ENCODE assay signal across 22 cellular contexts in the genomic region with DNA sequence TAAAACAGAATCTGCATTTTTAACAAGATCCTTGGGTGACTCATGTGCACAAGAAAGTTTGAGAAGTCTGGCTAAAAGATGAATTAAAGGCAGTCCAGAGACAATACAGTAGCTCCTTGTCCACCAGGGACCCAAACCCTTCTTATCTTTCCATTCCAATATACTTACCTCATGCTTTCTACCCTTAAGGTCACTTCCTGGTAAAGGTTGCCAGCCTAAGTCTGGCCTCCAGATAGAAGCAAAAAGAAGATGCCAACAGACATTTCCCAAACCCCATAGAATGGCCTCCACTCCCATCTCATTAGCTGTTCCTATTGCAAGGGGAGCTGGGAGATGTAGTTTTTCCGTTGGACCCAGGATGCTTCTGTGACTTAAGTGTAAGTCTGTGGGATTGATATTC.
"Had no signal": no experiment of that assay in that cellular context is flagged by ENCODE, and none has a peak within 500 bp of the region (broad histone marks: within the 10 kb centered on the region; RNA-seq: fewer than 3 reads in every experiment).

No MANE protein-coding gene starts in this region.

- H3K27me3 ChIP-seq: colonic mucosa, right lobe of liver had no signal

- H3K27ac ChIP-seq: colonic mucosa, gastroesophageal sphincter, heart left ventricle, parathyroid adenoma, right lobe of liver, stomach had no signal

- DNase-seq: activated B cell treated with CpG ODN at 0.5 μM for 24 hours; activated CD4-positive, alpha-beta T cell treated with anti-CD3 and anti-CD28 coated beads for 4 hours; activated CD8-positive, alpha-beta T cell treated with anti-CD3 and anti-CD28 coated beads for 36 hours; activated naive CD4-positive, alpha-beta T cell treated with anti-CD3 and anti-CD28 coated beads for 36 hours; activated naive CD8-positive, alpha-beta T cell treated with anti-CD3 and anti-CD28 coated beads, Interleukin-2, amount 50 U/mL, for 24 hours; activated T-cell treated with anti-CD3 and anti-CD28 coated beads, Interleukin-2, amount 50 U/mL, for 1 hour; anterior cingulate cortex; erythroblast; heart left ventricle; immature natural killer cell; mesenchymal stem cell; naive thymus-derived CD8-positive, alpha-beta T cell; right lobe of liver; stimulated activated CD4-positive, alpha-beta T cell treated with anti-CD3 and anti-CD28 coated beads, Interleukin-4, amount 100 ng/mL, for 24 hours; stomach; T-cell had no signal

- H3K9me3 Mint-ChIP-seq: activated B cell treated with CpG ODN at 0.5 μM for 24 hours; activated CD8-positive, alpha-beta T cell treated with anti-CD3 and anti-CD28 coated beads for 36 hours; activated naive CD4-positive, alpha-beta T cell treated with anti-CD3 and anti-CD28 coated beads for 36 hours; activated naive CD8-positive, alpha-beta T cell treated with anti-CD3 and anti-CD28 coated beads, Interleukin-2, amount 50 U/mL, for 24 hours; central memory CD8-positive, alpha-beta T cell; immature natural killer cell; naive thymus-derived CD8-positive, alpha-beta T cell; stimulated activated effector memory CD8-positive, alpha-beta T cell treated with anti-CD3 and anti-CD28 coated beads, Interleukin-12 subunit alpha, Interleukin-12 subunit beta, amount 100 ng/mL, for 72 hours; T-cell had no signal

- ATAC-seq: activated CD8-positive, alpha-beta T cell treated with anti-CD3 and anti-CD28 coated beads for 36 hours; activated naive CD8-positive, alpha-beta T cell treated with anti-CD3 and anti-CD28 coated beads, Interleukin-2, amount 50 U/mL, for 24 hours; gastroesophageal sphincter; heart left ventricle; naive thymus-derived CD8-positive, alpha-beta T cell; right lobe of liver; stimulated activated effector memory CD8-positive, alpha-beta T cell treated with anti-CD3 and anti-CD28 coated beads, Interleukin-12 subunit alpha, Interleukin-12 subunit beta, amount 100 ng/mL, for 72 hours; T-cell had no signal

- H2AFZ ChIP-seq: parathyroid adenoma had no signal

- H3K4me3 Mint-ChIP-seq: activated B cell treated with CpG ODN at 0.5 μM for 24 hours; activated CD8-positive, alpha-beta T cell treated with anti-CD3 and anti-CD28 coated beads for 36 hours; activated naive CD4-positive, alpha-beta T cell treated with anti-CD3 and anti-CD28 coated beads for 36 hours; activated naive CD8-positive, alpha-beta T cell treated with anti-CD3 and anti-CD28 coated beads, Interleukin-2, amount 50 U/mL, for 24 hours; brain; central memory CD8-positive, alpha-beta T cell; immature natural killer cell; naive thymus-derived CD8-positive, alpha-beta T cell; stimulated activated effector memory CD8-positive, alpha-beta T cell treated with anti-CD3 and anti-CD28 coated beads, Interleukin-12 subunit alpha, Interleukin-12 subunit beta, amount 100 ng/mL, for 72 hours; T-cell had no signal

- H3K4me1 Mint-ChIP-seq: activated B cell treated with CpG ODN at 0.5 μM for 24 hours; activated naive CD8-positive, alpha-beta T cell treated with anti-CD3 and anti-CD28 coated beads, Interleukin-2, amount 50 U/mL, for 24 hours; central memory CD8-positive, alpha-beta T cell; immature natural killer cell; naive thymus-derived CD8-positive, alpha-beta T cell; stimulated activated effector memory CD8-positive, alpha-beta T cell treated with anti-CD3 and anti-CD28 coated beads, Interleukin-12 subunit alpha, Interleukin-12 subunit beta, amount 100 ng/mL, for 72 hours; T-cell had no signal

- H3K36me3 ChIP-seq: colonic mucosa, gastroesophageal sphincter, heart left ventricle, right lobe of liver, stomach had no signal

- H3K4me3 ChIP-seq: colonic mucosa, gastroesophageal sphincter, heart left ventricle, right lobe of liver, stomach had no signal

- H3K79me2 ChIP-seq: parathyroid adenoma had no signal

- H3K27me3 Mint-ChIP-seq: activated naive CD8-positive, alpha-beta T cell treated with anti-CD3 and anti-CD28 coated beads, Interleukin-2, amount 50 U/mL, for 24 hours had no signal

- H3K9me3 ChIP-seq: colonic mucosa, gastroesophageal sphincter, heart left ventricle, right lobe of liver, stomach had no signal

- H3K4me1 ChIP-seq: colonic mucosa, gastroesophageal sphincter, heart left ventricle, parathyroid adenoma, right lobe of liver, stomach had no signal

- H3K27ac Mint-ChIP-seq: activated B cell treated with CpG ODN at 0.5 μM for 24 hours; activated CD8-positive, alpha-beta T cell treated with anti-CD3 and anti-CD28 coated beads for 36 hours; activated naive CD4-positive, alpha-beta T cell treated with anti-CD3 and anti-CD28 coated beads for 36 hours; activated naive CD8-positive, alpha-beta T cell treated with anti-CD3 and anti-CD28 coated beads, Interleukin-2, amount 50 U/mL, for 24 hours; brain; immature natural killer cell; naive thymus-derived CD8-positive, alpha-beta T cell; stimulated activated effector memory CD8-positive, alpha-beta T cell treated with anti-CD3 and anti-CD28 coated beads, Interleukin-12 subunit alpha, Interleukin-12 subunit beta, amount 100 ng/mL, for 72 hours; T-cell had no signal

- H3K36me3 Mint-ChIP-seq: brain; immature natural killer cell; stimulated activated effector memory CD8-positive, alpha-beta T cell treated with anti-CD3 and anti-CD28 coated beads, Interleukin-12 subunit alpha, Interleukin-12 subunit beta, amount 100 ng/mL, for 72 hours; T-cell had no signal
